Comparison of ENCODE assay signal across 8 cellular contexts in genomic region chr7:2757904-2758672, GRCh38.
DNase-seq lines count a peak whose midpoint lies in the region; ATAC-seq and TF ChIP-seq lines count a peak whose summit lies in the region.

No MANE protein-coding gene starts in this region.

- H3K27me3 ChIP-seq in CD4-positive, alpha-beta memory T cell (ENCODE audit: insufficient read depth, low read length) = no peaks in the 10 kb centered on the region

- H3K4me3 Mint-ChIP-seq in CD4-positive, alpha-beta memory T cell = peak overlapping the region in 3 of 8 donors; percentile 7 to 27 (median 20)

- H3K4me1 Mint-ChIP-seq in CD4-positive, alpha-beta memory T cell = peaks cover 23 to 36% (median 27%) of the 10 kb centered on the region in 4 donors

- no peaks in the 10 kb centered on the region for H3K9me3 ChIP-seq in CD4-positive, alpha-beta memory T cell (ENCODE audit: control insufficient read depth in 1 of 2, low read length in 2 of 2)

- no peak overlapping the region for H3K27ac ChIP-seq in CD4-positive, alpha-beta memory T cell (ENCODE audit: low read depth, low read length)

- ATAC-seq in GM19351 (IDR thresholded peaks at IDR 0.05; ENCODE audit: unreplicated experiment) = peak; percentile 79
- peak; percentile 79 for ATAC-seq in HG03432 (IDR thresholded peaks at IDR 0.05; ENCODE audit: unreplicated experiment)

- peak overlapping the region; percentile 23 to 88 (median 70) for H3K27ac Mint-ChIP-seq in CD4-positive, alpha-beta memory T cell

- POLR2A ChIA-PET in CD4-positive, alpha-beta memory T cell (lab: Charles Lee; ENCODE audit: partially characterized antibody) = interaction anchor here (1.3 kb wide), 1 partner anchor 48 kb away, joined by 7 read pairs; no protein-coding TSS in a partner anchor

- H3K4me3 ChIP-seq in CD4-positive, alpha-beta memory T cell (ENCODE audit: low read length in 2 of 2) = no peak overlapping the region

- peaks cover 24% of the 10 kb centered on the region for H3K4me1 ChIP-seq in CD4-positive, alpha-beta memory T cell (ENCODE audit: insufficient read depth, low read length)

- H3K27me3 Mint-ChIP-seq in CD4-positive, alpha-beta memory T cell = no peaks in the 10 kb centered on the region

- H3K36me3 Mint-ChIP-seq in CD4-positive, alpha-beta memory T cell = peaks cover 14 to 23% of the 10 kb centered on the region in 2 donors

- DNase-seq in CD4-positive, alpha-beta memory T cell = peak; percentile 3 to 75 (median 35)
- peak; percentile 57 for DNase-seq in activated T-helper 9 cell treated with anti-CD3 and anti-CD28 coated beads, Interleukin-2, amount 50 U/mL, for 16 hours (ENCODE audit: low read depth)
- peak; percentile 92 for DNase-seq in glomerular visceral epithelial cell (ENCODE audit: extremely low spot score)
- DNase-seq in retina = peak; percentile 15
- no peak for DNase-seq in cerebellum (ENCODE audit: low spot score)

- intact Hi-C loops in CD4-positive, alpha-beta memory T cell (cut with micrococcal nuclease) = no loop called here

- no peaks in the 10 kb centered on the region for H3K9me3 Mint-ChIP-seq in CD4-positive, alpha-beta memory T cell

- no peaks in the 10 kb centered on the region for H3K36me3 ChIP-seq in CD4-positive, alpha-beta memory T cell (ENCODE audit: insufficient read depth, low read length)

- CTCF ChIA-PET in CD4-positive, alpha-beta memory T cell (lab: Charles Lee; ENCODE audit: partially characterized antibody) = interaction anchor here (1.2 to 2.5 kb wide), 2 partner anchors 39 to 48 kb away, joined by 6 to 9 read pairs; no protein-coding TSS in a partner anchor

TF ChIP-seq in PFSK-1, 5 proteins besides CTCF, POLR2A, EP300 and RAD21:
- TF ChIP-seq POLR2AphosphoS5 (IDR thresholded peaks at IDR 0.05; ENCODE audit: low read depth, low read length) = no peak; the same call in 1 of the 2 replicates
- TF ChIP-seq SIN3A (IDR thresholded peaks at IDR 0.05; ENCODE audit: borderline replicate concordance, insufficient read depth, low read length) = peak; percentile 83; the same call in 1 of the 2 replicates
